ENCODE assay signal across 1 cellular context in genomic region chr17:39617446-39618251, GRCh38.
TF ChIP-seq lines count a peak whose summit lies in the region.

No MANE protein-coding gene starts in this region.

TF ChIP-seq in HepG2, 621 proteins besides CTCF, POLR2A, EP300 and RAD21 (continued from another document):
- TF ChIP-seq BHLHE40 (IDR thresholded peaks at IDR 0.05; ENCODE audit: low read length) = peak; percentile 78
- TF ChIP-seq ZFP36 (IDR thresholded peaks at IDR 0.05; ENCODE audit: borderline replicate concordance, low read depth, low read length, partially characterized antibody) = peak; percentile 96
- no peak for TF ChIP-seq TRIM24 (CRISPR knock-in tag; IDR thresholded peaks at IDR 0.05)
